Comparison of ENCODE assay signal across 8 cellular contexts in the genomic region with DNA sequence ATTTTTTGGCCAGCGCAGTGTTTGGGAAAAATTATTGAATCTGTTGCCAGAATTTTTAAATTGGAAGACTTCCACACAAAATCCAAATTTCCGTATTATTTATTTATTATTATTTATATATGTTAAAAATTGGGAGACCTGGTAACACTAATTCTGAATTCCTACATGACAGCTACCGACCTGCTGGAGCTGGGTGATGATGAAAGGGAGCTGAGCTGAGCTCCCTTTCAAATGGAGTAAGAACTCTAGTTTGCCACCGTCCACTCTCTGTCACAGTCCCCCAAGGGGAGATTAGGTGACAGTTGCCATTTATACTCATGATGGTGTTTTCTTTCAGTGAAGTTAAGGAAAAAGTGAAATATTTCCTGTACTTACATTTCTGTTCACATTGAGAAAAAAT. TPM values are rescaled to one million over a fixed set of nuclear protein-coding genes. Genes with fewer than 3 reads are reported as not detected.
DNase-seq lines count a peak whose midpoint lies in the region; ATAC-seq and TF ChIP-seq lines count a peak whose summit lies in the region.

No MANE protein-coding gene starts in this region.

- no peak for ATAC-seq in activated CD8-positive, alpha-beta memory T cell treated with anti-CD3 and anti-CD28 coated beads, Interleukin-2, amount 10 ng/mL, durations not matched to agents 7 days and 5 days
- no peak for ATAC-seq in activated T-helper 17 cell treated with anti-CD3 and anti-CD28 coated beads, Interleukin-2, amount 50 U/mL, for 72 hours (replicated peaks)
- ATAC-seq in left lung: no peak
- ATAC-seq in HG02870 (IDR thresholded peaks at IDR 0.05; ENCODE audit: unreplicated experiment): no peak

- H3K9me3 Mint-ChIP-seq in activated CD8-positive, alpha-beta memory T cell treated with anti-CD3 and anti-CD28 coated beads, Interleukin-2, amount 10 ng/mL, durations not matched to agents 7 days and 5 days (ENCODE audit: low read depth): no peaks in the 10 kb centered on the region
- no peaks in the 10 kb centered on the region for H3K9me3 Mint-ChIP-seq in activated T-helper 17 cell treated with anti-CD3 and anti-CD28 coated beads, Interleukin-2, amount 50 U/mL, for 72 hours

- H3K4me1 ChIP-seq in left lung: peaks cover 3 to 38% of the 10 kb centered on the region in 2 donors
- peaks cover 5% of the 10 kb centered on the region for H3K4me1 ChIP-seq in thymus (ENCODE audit: control insufficient read depth, insufficient read depth, low read length)

- intact Hi-C loops in left lung (cut with DNase I): no loop called here

- H3K4me1 Mint-ChIP-seq in activated CD8-positive, alpha-beta memory T cell treated with anti-CD3 and anti-CD28 coated beads, Interleukin-2, amount 10 ng/mL, durations not matched to agents 7 days and 5 days: peaks cover 48% of the 10 kb centered on the region
- H3K4me1 Mint-ChIP-seq in activated T-helper 17 cell treated with anti-CD3 and anti-CD28 coated beads, Interleukin-2, amount 50 U/mL, for 72 hours: peaks cover 40% of the 10 kb centered on the region

- peak overlapping the region; percentile 67 to 81 for H3K4me3 ChIP-seq in left lung
- peak overlapping the region; percentile 90 for H3K4me3 ChIP-seq in thymus (ENCODE audit: low read length)

- CTCF ChIA-PET in activated CD8-positive, alpha-beta memory T cell treated with anti-CD3 and anti-CD28 coated beads, Interleukin-2, amount 10 ng/mL, durations not matched to agents 7 days and 5 days (lab: Charles Lee): interaction anchor here (0.5 to 2.5 kb wide), 13 partner anchors 9 to 238 kb away, joined by 3 to 12 read pairs (median 5); no protein-coding TSS in a partner anchor

- H3K27ac ChIP-seq in left lung (no peak overlapping the region), thymus (ENCODE audit: low read depth) (peak overlapping the region; percentile 5)

- H3K27ac Mint-ChIP-seq in activated CD8-positive, alpha-beta memory T cell treated with anti-CD3 and anti-CD28 coated beads, Interleukin-2, amount 10 ng/mL, durations not matched to agents 7 days and 5 days: peak overlapping the region; percentile 87
- peak overlapping the region; percentile 87 for H3K27ac Mint-ChIP-seq in activated T-helper 17 cell treated with anti-CD3 and anti-CD28 coated beads, Interleukin-2, amount 50 U/mL, for 72 hours

- H3K27me3 ChIP-seq in left lung (peaks cover 0 to 18% of the 10 kb centered on the region in 2 donors), thymus (ENCODE audit: control insufficient read depth, insufficient read depth) (no peaks in the 10 kb centered on the region)

- 85% methylated on average over 4 of the region's 4 CpGs for WGBS in thymus

- TF ChIP-seq CTCF in left lung (IDR thresholded peaks at IDR 0.05): no peak

- peaks cover 22% of the 10 kb centered on the region for H3K36me3 Mint-ChIP-seq in activated CD8-positive, alpha-beta memory T cell treated with anti-CD3 and anti-CD28 coated beads, Interleukin-2, amount 10 ng/mL, durations not matched to agents 7 days and 5 days
- H3K36me3 Mint-ChIP-seq in activated T-helper 17 cell treated with anti-CD3 and anti-CD28 coated beads, Interleukin-2, amount 50 U/mL, for 72 hours (ENCODE audit: low read depth): peaks cover 11% of the 10 kb centered on the region

- H3K9me3 ChIP-seq in left lung (no peaks in the 10 kb centered on the region), thymus (ENCODE audit: control insufficient read depth) (no peaks in the 10 kb centered on the region)

- H3K36me3 ChIP-seq in left lung (no peaks in the 10 kb centered on the region), thymus (ENCODE audit: control insufficient read depth, insufficient read depth) (no peaks in the 10 kb centered on the region)

- peak overlapping the region; percentile 100 for H3K4me3 Mint-ChIP-seq in activated CD8-positive, alpha-beta memory T cell treated with anti-CD3 and anti-CD28 coated beads, Interleukin-2, amount 10 ng/mL, durations not matched to agents 7 days and 5 days
- peak overlapping the region; percentile 94 for H3K4me3 Mint-ChIP-seq in activated T-helper 17 cell treated with anti-CD3 and anti-CD28 coated beads, Interleukin-2, amount 50 U/mL, for 72 hours

- no peaks in the 10 kb centered on the region for H3K27me3 Mint-ChIP-seq in activated CD8-positive, alpha-beta memory T cell treated with anti-CD3 and anti-CD28 coated beads, Interleukin-2, amount 10 ng/mL, durations not matched to agents 7 days and 5 days
- no peaks in the 10 kb centered on the region for H3K27me3 Mint-ChIP-seq in activated T-helper 17 cell treated with anti-CD3 and anti-CD28 coated beads, Interleukin-2, amount 50 U/mL, for 72 hours

- no peak for DNase-seq in activated CD8-positive, alpha-beta memory T cell treated with anti-CD3 and anti-CD28 coated beads, Interleukin-2, amount 10 ng/mL, durations not matched to agents 7 days and 5 days
- DNase-seq in activated CD8-positive, alpha-beta memory T cell treated with anti-CD3 and anti-CD28 coated beads for 24 hours: no peak
- DNase-seq in left lung (no peak), NCI-H2107 treated with DMSO at 0.1 percent for 48 hours (lab: John Stamatoyannopoulos, UW; ENCODE audit: unreplicated experiment) (no peak), NCI-H1694 (lab: John Stamatoyannopoulos, UW) (no peak)

RNA-seq across cellular contexts. Expression of a gene that starts 1.4 kb away (rescaled TPM):
- 10 to 100 TPM; 62.3 to 79.1 TPM for total RNA-seq in activated CD8-positive, alpha-beta memory T cell treated with anti-CD3 and anti-CD28 coated beads, Interleukin-2, amount 10 ng/mL, durations not matched to agents 7 days and 5 days
- total RNA-seq in activated T-helper 17 cell treated with anti-CD3 and anti-CD28 coated beads, Interleukin-2, amount 50 U/mL, for 72 hours: 10 to 100 TPM; 50.6 to 61.0 TPM
- total RNA-seq in left lung: 10 to 100 TPM; 33.0 to 36.4 TPM
- 17.9 TPM for polyA plus RNA-seq in thymus
